Comparison of ENCODE assay signal across 15 cellular contexts in genomic region chr20:45051497-45052060, GRCh38. TPM values are rescaled to one million over a fixed set of nuclear protein-coding genes. Genes with fewer than 3 reads are reported as not detected.
DNase-seq lines count a peak whose midpoint lies in the region; ATAC-seq and TF ChIP-seq lines count a peak whose summit lies in the region.
"Had no signal": no experiment of that assay in that cellular context is flagged by ENCODE, and none has a peak within 500 bp of the region (broad histone marks: within the 10 kb centered on the region; RNA-seq: fewer than 3 reads in every experiment).

No MANE protein-coding gene starts in this region.

- H3K79me2 ChIP-seq in SK-N-SH (ENCODE audit: insufficient read depth) (peaks cover 10% of the 10 kb centered on the region; the same call in 1 of the 2 replicates), PC-3 (ENCODE audit: low read length) (no peaks in the 10 kb centered on the region), hepatocyte (no peaks in the 10 kb centered on the region), GM23338 (replicated peaks; ENCODE audit: insufficient read depth) (no peaks in the 10 kb centered on the region; the same call in 1 of the 2 replicates)

- intact Hi-C loops in activated T-helper 1 cell treated with anti-CD3 and anti-CD28 coated beads, Interleukin-12 subunit alpha, Interleukin-12 subunit beta, Interleukin-2, Interleukin-4 antibody, amounts not matched to agents 30 ng/mL and 10 ng/mL and 1 ng/mL, durations not matched to agents 14 hours and 24 hours and 36 hours (cut with micrococcal nuclease): no loop called here
- intact Hi-C loops in PC-3 (cut with micrococcal nuclease): no loop called here

- H3K4me2 ChIP-seq in SK-N-SH (peak overlapping the region; percentile 41; the same call in 1 of the 2 replicates), PC-3 (ENCODE audit: low read length) (no peak overlapping the region), hepatocyte (no peak overlapping the region), GM23338 (no peak overlapping the region)

- H4K20me1 ChIP-seq in SK-N-SH (ENCODE audit: insufficient read depth) (no peaks in the 10 kb centered on the region), PC-3 (ENCODE audit: low read length) (no peaks in the 10 kb centered on the region), hepatocyte (ENCODE audit: insufficient read depth, poor library complexity, severe bottlenecking) (no peaks in the 10 kb centered on the region), GM23338 (replicated peaks; ENCODE audit: insufficient read depth) (no peaks in the 10 kb centered on the region; the same call in 1 of the 2 replicates)

- no TSS peak for BruUV-seq in PC-3 (replicated peaks; lab: Mats Ljungman, UMichigan)

- H3K27ac ChIP-seq in SK-N-SH (ENCODE audit: low read depth in 2 of 2, low read length in 1 of 2): peak overlapping the region; percentile 87 to 88
- no peak overlapping the region for H3K27ac ChIP-seq in PC-3 (ENCODE audit: low read length)
- no peak overlapping the region for H3K27ac ChIP-seq in hepatocyte
- no peak overlapping the region for H3K27ac ChIP-seq in GM23338 (ENCODE audit: low read depth)
- H3K27ac ChIP-seq: ascending aorta, epithelial cell of prostate, tibial artery had no signal

- H3F3A ChIP-seq in SK-N-SH (replicated peaks; ENCODE audit: insufficient read depth) (peaks cover 21% of the 10 kb centered on the region), PC-3 (ENCODE audit: low read length, unreplicated experiment) (no peaks in the 10 kb centered on the region), GM23338 (replicated peaks; ENCODE audit: low read depth) (no peaks in the 10 kb centered on the region)

- DNase-seq in SK-N-SH (no peak), pons (ENCODE audit: low spot score) (peak; percentile 33), PC-3 (no peak), hepatocyte (ENCODE audit: low spot score) (no peak), GM23338 (ENCODE audit: low spot score) (no peak)
- no peak for DNase-seq in activated T-helper 1 cell treated with anti-CD3 and anti-CD28 coated beads, Interleukin-12 subunit alpha, Interleukin-12 subunit beta, Interleukin-2, Interleukin-4 antibody, amounts not matched to agents 30 ng/mL and 10 ng/mL and 1 ng/mL, durations not matched to agents 14 hours and 24 hours and 36 hours (ENCODE audit: low spot score)
- DNase-seq: NCI-H1092; nucleus accumbens; stimulated activated CD4-positive, alpha-beta T cell treated with anti-CD3 and anti-CD28 coated beads, Interleukin-4, amount 100 ng/mL, for 1 hour; tibial artery had no signal

- TF ChIP-seq CTCF in SK-N-SH (IDR thresholded peaks at IDR 0.05): no peak
- no peak for TF ChIP-seq CTCF in PC-3 (conservative IDR thresholded peaks at IDR 0.05; ENCODE audit: low read depth, low read length)
- TF ChIP-seq CTCF in hepatocyte (IDR thresholded peaks at IDR 0.05; ENCODE audit: poor library complexity): no peak
- TF ChIP-seq CTCF in GM23338 (conservative IDR thresholded peaks at IDR 0.05; ENCODE audit: low read depth in 2 of 2): no peak

- H3K4me1 Mint-ChIP-seq in activated T-helper 1 cell treated with anti-CD3 and anti-CD28 coated beads, Interleukin-12 subunit alpha, Interleukin-12 subunit beta, Interleukin-2, Interleukin-4 antibody, amounts not matched to agents 30 ng/mL and 10 ng/mL and 1 ng/mL, durations not matched to agents 14 hours and 24 hours and 36 hours (ENCODE audit: low read depth): peaks cover 62% of the 10 kb centered on the region
- H3K4me1 Mint-ChIP-seq in GM23338: peaks cover 15% of the 10 kb centered on the region; the same call in 2 of the 3 replicates

- H3K36me3 Mint-ChIP-seq in activated T-helper 1 cell treated with anti-CD3 and anti-CD28 coated beads, Interleukin-12 subunit alpha, Interleukin-12 subunit beta, Interleukin-2, Interleukin-4 antibody, amounts not matched to agents 30 ng/mL and 10 ng/mL and 1 ng/mL, durations not matched to agents 14 hours and 24 hours and 36 hours (ENCODE audit: low read depth): peaks cover 41% of the 10 kb centered on the region
- no peaks in the 10 kb centered on the region; the same call in 2 of the 3 replicates for H3K36me3 Mint-ChIP-seq in GM23338 (ENCODE audit: low read depth)

- TF ChIP-seq RAD21 in SK-N-SH (IDR thresholded peaks at IDR 0.05; ENCODE audit: low read length): no peak

- no peaks in the 10 kb centered on the region for H3K27me3 ChIP-seq in SK-N-SH (ENCODE audit: insufficient read depth)
- no peaks in the 10 kb centered on the region for H3K27me3 ChIP-seq in PC-3 (ENCODE audit: low read length)
- H3K27me3 ChIP-seq in hepatocyte: no peaks in the 10 kb centered on the region
- no peaks in the 10 kb centered on the region for H3K27me3 ChIP-seq in GM23338 (ENCODE audit: insufficient read depth)
- H3K27me3 ChIP-seq: ascending aorta, tibial artery had no signal

- H3K9me3 Mint-ChIP-seq in activated T-helper 1 cell treated with anti-CD3 and anti-CD28 coated beads, Interleukin-12 subunit alpha, Interleukin-12 subunit beta, Interleukin-2, Interleukin-4 antibody, amounts not matched to agents 30 ng/mL and 10 ng/mL and 1 ng/mL, durations not matched to agents 14 hours and 24 hours and 36 hours: no peaks in the 10 kb centered on the region
- H3K9me3 Mint-ChIP-seq in GM23338: no peaks in the 10 kb centered on the region

- H3K9ac ChIP-seq in SK-N-SH (no peak overlapping the region), PC-3 (ENCODE audit: low read length) (no peak overlapping the region)

- peak overlapping the region; percentile 61 for H3K27ac Mint-ChIP-seq in activated T-helper 1 cell treated with anti-CD3 and anti-CD28 coated beads, Interleukin-12 subunit alpha, Interleukin-12 subunit beta, Interleukin-2, Interleukin-4 antibody, amounts not matched to agents 30 ng/mL and 10 ng/mL and 1 ng/mL, durations not matched to agents 14 hours and 24 hours and 36 hours
- H3K27ac Mint-ChIP-seq in GM23338: no peak overlapping the region

- H3K4me1 ChIP-seq in SK-N-SH (ENCODE audit: control insufficient read depth in 1 of 2, insufficient read depth in 2 of 2, low read depth in 1 of 2, low read length in 1 of 2): peaks cover 3 to 24% of the 10 kb centered on the region in 2 experiments; a peak in 3 of 4 replicates
- peaks cover 7% of the 10 kb centered on the region for H3K4me1 ChIP-seq in PC-3 (ENCODE audit: insufficient read depth, low read length)
- H3K4me1 ChIP-seq in hepatocyte (ENCODE audit: insufficient read depth): no peaks in the 10 kb centered on the region
- H3K4me1 ChIP-seq in GM23338 (ENCODE audit: insufficient read depth): peaks cover 4% of the 10 kb centered on the region; the same call in 1 of the 2 replicates

- CTCF ChIA-PET in SK-N-SH (lab: Yijun Ruan, JAX): interaction anchor here (0.7 to 3.7 kb wide), 8 partner anchors 10 to 720 kb away, joined by 3 to 31 read pairs (median 4); no protein-coding TSS in a partner anchor
- CTCF ChIA-PET in PC-3 (lab: Charles Lee): no interaction called here

- TF ChIP-seq EP300 in SK-N-SH (IDR thresholded peaks at IDR 0.05; ENCODE audit: borderline replicate concordance in 1 of 2, low read depth in 1 of 2, low read length in 1 of 2): no peak

- H3K9me3 ChIP-seq in SK-N-SH: no peaks in the 10 kb centered on the region
- H3K9me3 ChIP-seq in PC-3 (ENCODE audit: low read length): no peaks in the 10 kb centered on the region
- H3K9me3 ChIP-seq in hepatocyte (ENCODE audit: low read depth): no peaks in the 10 kb centered on the region
- H3K9me3 ChIP-seq: ascending aorta, tibial artery had no signal

- POLR2A ChIA-PET in SK-N-SH (lab: Yijun Ruan, JAX) (no interaction called here), PC-3 (lab: Charles Lee; ENCODE audit: unreplicated experiment) (interaction anchor here (0.6 kb wide), 1 partner anchor 9 kb away, joined by 3 read pairs; no protein-coding TSS in a partner anchor)

- H2AFZ ChIP-seq in SK-N-SH (ENCODE audit: low read depth): no peak overlapping the region
- no peak overlapping the region for H2AFZ ChIP-seq in PC-3 (ENCODE audit: low read length)
- H2AFZ ChIP-seq in hepatocyte: no peak overlapping the region
- no peak overlapping the region for H2AFZ ChIP-seq in GM23338

- peaks cover under 1 to 7% of the 10 kb centered on the region in 2 experiments for H3K36me3 ChIP-seq in SK-N-SH (replicated peaks in 1 of 2; ENCODE audit: control insufficient read depth in 1 of 2, insufficient read depth in 2 of 2, low read length in 1 of 2)
- H3K36me3 ChIP-seq in PC-3 (ENCODE audit: low read depth, low read length): no peaks in the 10 kb centered on the region
- no peaks in the 10 kb centered on the region for H3K36me3 ChIP-seq in hepatocyte (replicated peaks; ENCODE audit: insufficient read depth, low read depth)
- no peaks in the 10 kb centered on the region for H3K36me3 ChIP-seq in GM23338 (ENCODE audit: insufficient read depth)
- H3K36me3 ChIP-seq: tibial artery had no signal

- WGBS in SK-N-SH (ENCODE audit: low lambda C conversion rate): 98% methylated on average over 3 of the region's 3 CpGs
- 95% methylated on average over 3 of the region's 3 CpGs for WGBS in hepatocyte (ENCODE audit: low lambda C conversion rate, missing lambda C conversion rate)

- ATAC-seq in SK-N-SH treated with all-trans-retinoic acid at 6 μM for 48 hours (no peak), HG03520 (IDR thresholded peaks at IDR 0.05; ENCODE audit: unreplicated experiment) (peak; percentile 52), PC-3 (no peak), GM23338 (no peak)

- H3K27me3 Mint-ChIP-seq in activated T-helper 1 cell treated with anti-CD3 and anti-CD28 coated beads, Interleukin-12 subunit alpha, Interleukin-12 subunit beta, Interleukin-2, Interleukin-4 antibody, amounts not matched to agents 30 ng/mL and 10 ng/mL and 1 ng/mL, durations not matched to agents 14 hours and 24 hours and 36 hours (ENCODE audit: insufficient read depth): no peaks in the 10 kb centered on the region
- H3K27me3 Mint-ChIP-seq in GM23338 (ENCODE audit: insufficient read depth, low read depth, poor library complexity): peaks cover 2% of the 10 kb centered on the region

- H3K4me3 Mint-ChIP-seq in activated T-helper 1 cell treated with anti-CD3 and anti-CD28 coated beads, Interleukin-12 subunit alpha, Interleukin-12 subunit beta, Interleukin-2, Interleukin-4 antibody, amounts not matched to agents 30 ng/mL and 10 ng/mL and 1 ng/mL, durations not matched to agents 14 hours and 24 hours and 36 hours: no peak overlapping the region
- H3K4me3 Mint-ChIP-seq in GM23338: no peak overlapping the region

- H3K4me3 ChIP-seq in SK-N-SH (ENCODE audit: low read depth in 2 of 2, low read length in 1 of 2): no peak overlapping the region
- H3K4me3 ChIP-seq in PC-3 (ENCODE audit: low read length): no peak overlapping the region
- no peak overlapping the region for H3K4me3 ChIP-seq in hepatocyte
- no peak overlapping the region for H3K4me3 ChIP-seq in GM23338
- H3K4me3 ChIP-seq: ascending aorta, tibial artery had no signal

- H3K9me2 ChIP-seq in SK-N-SH: no peaks in the 10 kb centered on the region
- no peaks in the 10 kb centered on the region for H3K9me2 ChIP-seq in PC-3 (replicated peaks; ENCODE audit: low read length)
- no peaks in the 10 kb centered on the region for H3K9me2 ChIP-seq in hepatocyte (replicated peaks; ENCODE audit: insufficient read depth)
- H3K9me2 ChIP-seq in GM23338 (ENCODE audit: insufficient read depth): no peaks in the 10 kb centered on the region

RNA-seq across cellular contexts. Expression of gene KCNS1, which starts 49.3 kb away (rescaled TPM):
- 0.07 and 0.13 TPM in 2 replicates for polyA plus RNA-seq in SK-N-SH (2012; rRNA removed)
- polyA plus RNA-seq in SK-N-SH (2012; cell fraction: cytosol; rRNA removed): 0.06 and 0.08 TPM in 2 replicates
- 0.10 and 0.16 TPM in 2 replicates for polyA plus RNA-seq in SK-N-SH (2012; cell fraction: nucleus; rRNA removed)
- 0.49 and 0.51 TPM in 2 replicates for total RNA-seq in activated T-helper 1 cell treated with anti-CD3 and anti-CD28 coated beads, Interleukin-12 subunit alpha, Interleukin-12 subunit beta, Interleukin-2, Interleukin-4 antibody, amounts not matched to agents 30 ng/mL and 10 ng/mL and 1 ng/mL, durations not matched to agents 14 hours and 24 hours and 36 hours
- total RNA-seq in PC-3 (2014; rRNA removed): not detected in 2 replicates
- 0.24 and 0.43 TPM in 2 replicates for total RNA-seq in hepatocyte
- 0.28 and 0.42 TPM in 2 replicates for polyA plus RNA-seq in hepatocyte
- total RNA-seq in GM23338 (2014; rRNA removed; shearing (Covaris generic)): 0.97 and 3.2 TPM in 2 replicates
- 0.30 and 0.37 TPM in 2 replicates for polyA plus RNA-seq in GM23338 (2016; fragmentation: Nextera tagmentation; extraction: Ambion mirVana)
- total RNA-seq: A673, ascending aorta had no signal

Comparison
In these comparisons a context has a peak if more than half of its experiments do, and no peak if none do; other contexts are left out.
1. H3K27ac ChIP-seq: peak in SK-N-SH (2 of 2); none in PC-3 (single experiment), hepatocyte (single experiment) and GM23338 (single experiment).